Comparison of ENCODE assay signal across 9 cellular contexts in genomic region chr19:6527893-6528543, GRCh38.
A peak's percentile ranks its signal among the peaks of the same experiment; 100 is the strongest.
DNase-seq lines count a peak whose midpoint lies in the region; ATAC-seq and FAIRE-seq lines count a peak whose summit lies in the region.
"Had no signal": no experiment of that assay in that cellular context is flagged by ENCODE, and none has a peak within 500 bp of the region (broad histone marks: within the 10 kb centered on the region; RNA-seq: fewer than 3 reads in every experiment).

No MANE protein-coding gene starts in this region.

- DNase-seq in RCC 7860 (ENCODE audit: low spot score): peak; percentile 55
- DNase-seq in NCI-H82 (lab: John Stamatoyannopoulos, UW): no peak
- no peak for DNase-seq in NCI-H510A (lab: John Stamatoyannopoulos, UW)
- no peak for DNase-seq in anterior cingulate cortex (lab: John Stamatoyannopoulos, UW)
- DNase-seq in GOT3 (lab: John Stamatoyannopoulos, UW): no peak

- FAIRE-seq in RCC 7860 (lab: Jason Lieb, UNC): peak; percentile 63
- FAIRE-seq: colon had no signal

- peak overlapping the region; percentile 17; the same call in 1 of the 2 replicates for H3K4me3 ChIP-seq in GM08714 (ENCODE audit: low read length)

- peak; percentile 58 for ATAC-seq in GM19395 (IDR thresholded peaks at IDR 0.05; ENCODE audit: unreplicated experiment)
- ATAC-seq in HG03039 (IDR thresholded peaks at IDR 0.05; ENCODE audit: unreplicated experiment): peak; percentile 25
